ENCODE assay signal across 10 cellular contexts in genomic region chr1:37480581-37481288, GRCh38. TPM values are rescaled to one million over a fixed set of nuclear protein-coding genes. Genes with fewer than 3 reads are reported as not detected.
DNase-seq lines count a peak whose midpoint lies in the region; ATAC-seq, FAIRE-seq and TF ChIP-seq lines count a peak whose summit lies in the region.
"Had no signal": no experiment of that assay in that cellular context is flagged by ENCODE, and none has a peak within 500 bp of the region (broad histone marks: within the 10 kb centered on the region; RNA-seq: fewer than 3 reads in every experiment).

No MANE protein-coding gene starts in this region.

- no peak for DNase-seq in CD4-positive, alpha-beta T cell
- no peak for DNase-seq in PC-9
- no peak for DNase-seq in prostate gland (ENCODE audit: low spot score)
- DNase-seq in Caco-2, result no peak
- DNase-seq in urothelium cell line (ENCODE audit: low spot score), result no peak
- DNase-seq in endothelial cell (ENCODE audit: low spot score), result no peak
- DNase-seq: DMS79 treated with DMSO at 0.1 percent for 48 hours, NCI-H2227 treated with DMSO at 0.1 percent for 48 hours had no signal

- H3K4me1 ChIP-seq in PC-9 (replicated peaks; ENCODE audit: insufficient read depth) (peaks cover 68% of the 10 kb centered on the region), duodenal mucosa (ENCODE audit: control insufficient read depth in 1 of 2, insufficient read depth in 2 of 2, low read length in 2 of 2) (peaks cover 53 to 60% of the 10 kb centered on the region in 2 donors), prostate gland (replicated peaks) (peaks cover 47% of the 10 kb centered on the region), Caco-2 (peaks cover 19% of the 10 kb centered on the region)

- CTCF ChIA-PET in CD4-positive, alpha-beta T cell (lab: Charles Lee), result interaction anchor here (1.1 kb wide), 1 partner anchor 34 kb away, joined by 3 read pairs; the partner anchor contains the start of gene MEAF6
- CTCF ChIA-PET in PC-9 (lab: Charles Lee), result no interaction called here
- CTCF ChIA-PET in Caco-2 (lab: Charles Lee), result no interaction called here

- no peak for FAIRE-seq in urothelium cell line (lab: Jason Lieb, UNC)

- peaks cover 88% of the 10 kb centered on the region for H3K36me3 Mint-ChIP-seq in CD4-positive, alpha-beta T cell (ENCODE audit: low read depth)
- H3K36me3 Mint-ChIP-seq in Caco-2 (ENCODE audit: insufficient read depth, unreplicated experiment) (peaks cover 24% of the 10 kb centered on the region), endothelial cell (ENCODE audit: low read depth, unreplicated experiment) (peaks cover 18% of the 10 kb centered on the region)

- peak overlapping the region; percentile 65 to 99 for H3K9ac ChIP-seq in duodenal mucosa (ENCODE audit: low read depth in 1 of 2, low read length in 2 of 2)

- no peaks in the 10 kb centered on the region for H3K9me2 ChIP-seq in PC-9 (ENCODE audit: insufficient read depth)

- no peak for TF ChIP-seq POLR2A in prostate gland (IDR thresholded peaks at IDR 0.05)

- H3K79me2 ChIP-seq in PC-9 (ENCODE audit: low read depth), result peaks cover 60% of the 10 kb centered on the region

- H3K4me1 Mint-ChIP-seq in CD4-positive, alpha-beta T cell (ENCODE audit: low read depth), result peaks cover 52% of the 10 kb centered on the region
- H3K4me1 Mint-ChIP-seq in Caco-2 (ENCODE audit: low read depth, unreplicated experiment) (no peaks in the 10 kb centered on the region), endothelial cell (ENCODE audit: unreplicated experiment) (peaks cover 18% of the 10 kb centered on the region)

- H3K36me3 ChIP-seq in PC-9 (ENCODE audit: low read depth), result peaks cover 41% of the 10 kb centered on the region
- H3K36me3 ChIP-seq in duodenal mucosa (ENCODE audit: control insufficient read depth in 1 of 2, insufficient read depth in 2 of 2, low read length in 2 of 2), result peaks cover 61 to 63% of the 10 kb centered on the region in 2 donors
- H3K36me3 ChIP-seq in prostate gland, result peaks cover 42 to 44% of the 10 kb centered on the region in 2 donors
- H3K36me3 ChIP-seq in Caco-2 (ENCODE audit: control insufficient read depth, insufficient read depth, low read length), result no peaks in the 10 kb centered on the region; the same call in 1 of the 2 replicates

- H4K20me1 ChIP-seq in PC-9 (ENCODE audit: insufficient read depth), result no peaks in the 10 kb centered on the region; the same call in 1 of the 2 replicates

- H3K9me3 ChIP-seq in CD4-positive, alpha-beta T cell (ENCODE audit: control insufficient read depth, low read length), result no peaks in the 10 kb centered on the region
- no peaks in the 10 kb centered on the region for H3K9me3 ChIP-seq in PC-9 (ENCODE audit: insufficient read depth, low read depth)
- no peaks in the 10 kb centered on the region for H3K9me3 ChIP-seq in duodenal mucosa (ENCODE audit: control insufficient read depth in 1 of 2, low read length in 2 of 2)
- no peaks in the 10 kb centered on the region for H3K9me3 ChIP-seq in prostate gland
- H3K9me3 ChIP-seq in Caco-2, result no peaks in the 10 kb centered on the region

- POLR2A ChIA-PET in CD4-positive, alpha-beta T cell (lab: Charles Lee), result interaction anchor here (0.7 kb wide), 1 partner anchor 73 kb away, joined by 3 read pairs; the partner anchor contains the start of gene SNIP1
- POLR2A ChIA-PET in PC-9 (lab: Charles Lee; ENCODE audit: unreplicated experiment) (no interaction called here), Caco-2 (lab: Charles Lee) (no interaction called here)

- no peaks in the 10 kb centered on the region for H3K27me3 Mint-ChIP-seq in CD4-positive, alpha-beta T cell
- H3K27me3 Mint-ChIP-seq in Caco-2 (ENCODE audit: insufficient read depth, unreplicated experiment) (no peaks in the 10 kb centered on the region), endothelial cell (ENCODE audit: unreplicated experiment) (peaks cover 5% of the 10 kb centered on the region)

- H2AFZ ChIP-seq in PC-9, result no peak overlapping the region

- peak overlapping the region; percentile 95 for H3K4me2 ChIP-seq in PC-9

- intact Hi-C loops in CD4-positive, alpha-beta T cell (cut with DNase I, micrococcal nuclease), result no loop called here
- intact Hi-C loops in PC-9 (cut with micrococcal nuclease; ENCODE audit: unreplicated experiment) (no loop called here), prostate gland (cut with DNase I) (no loop called here), Caco-2 (cut with micrococcal nuclease; ENCODE audit: unreplicated experiment) (no loop called here)

- H3K4me3 Mint-ChIP-seq in CD4-positive, alpha-beta T cell, result peak overlapping the region; percentile 62
- H3K4me3 Mint-ChIP-seq in Caco-2 (ENCODE audit: unreplicated experiment), result no peak overlapping the region
- no peak overlapping the region for H3K4me3 Mint-ChIP-seq in endothelial cell (ENCODE audit: unreplicated experiment)

- TF ChIP-seq CTCF in CD4-positive, alpha-beta T cell (IDR thresholded peaks at IDR 0.05), result no peak
- TF ChIP-seq CTCF in PC-9 (conservative IDR thresholded peaks at IDR 0.05), result no peak
- no peak for TF ChIP-seq CTCF in prostate gland (IDR thresholded peaks at IDR 0.05)
- TF ChIP-seq CTCF in Caco-2 (IDR thresholded peaks at IDR 0.05; ENCODE audit: insufficient read depth in 1 of 2, low read depth in 1 of 2, low read length in 1 of 2, severe bottlenecking in 1 of 2, unreplicated experiment in 1 of 2), result no peak
- no peak for TF ChIP-seq CTCF in endothelial cell (IDR thresholded peaks at IDR 0.05; ENCODE audit: unreplicated experiment)

- peak overlapping the region; percentile 100 for H3K27ac Mint-ChIP-seq in CD4-positive, alpha-beta T cell
- no peak overlapping the region for H3K27ac Mint-ChIP-seq in Caco-2 (ENCODE audit: unreplicated experiment)
- H3K27ac Mint-ChIP-seq in endothelial cell (ENCODE audit: unreplicated experiment), result no peak overlapping the region

- no peaks in the 10 kb centered on the region for H3K27me3 ChIP-seq in CD4-positive, alpha-beta T cell (ENCODE audit: control insufficient read depth, insufficient read depth, low read length)
- H3K27me3 ChIP-seq in PC-9 (ENCODE audit: insufficient read depth, low read depth) (no peaks in the 10 kb centered on the region), duodenal mucosa (ENCODE audit: control insufficient read depth in 1 of 2, insufficient read depth in 2 of 2, low read length in 2 of 2) (no peaks in the 10 kb centered on the region), prostate gland (replicated peaks; ENCODE audit: insufficient read depth) (no peaks in the 10 kb centered on the region), Caco-2 (replicated peaks; ENCODE audit: control insufficient read depth, insufficient read depth, low read length) (no peaks in the 10 kb centered on the region)

- 80% methylated on average over 9 of the region's 10 CpGs for WGBS in prostate gland

- BruUV-seq in PC-9 (replicated peaks; lab: Mats Ljungman, UMichigan), result no TSS peak
- BruUV-seq in Caco-2 (replicated peaks; lab: Mats Ljungman, UMichigan), result no TSS peak

- H3K4me3 ChIP-seq in PC-9 (peak overlapping the region; percentile 46; the same call in 1 of the 2 replicates), duodenal mucosa (ENCODE audit: low read depth in 1 of 2, low read length in 2 of 2) (peak overlapping the region in 1 of 2 donors; percentile 55), prostate gland (peak overlapping the region in 1 of 2 donors; percentile 89), Caco-2 (ENCODE audit: low read depth, low read length) (no peak overlapping the region)

- H3F3A ChIP-seq in PC-9 (ENCODE audit: insufficient read depth, low read depth), result peaks cover 75% of the 10 kb centered on the region

- peak overlapping the region; percentile 97 for H3K27ac ChIP-seq in CD4-positive, alpha-beta T cell (ENCODE audit: low read depth, low read length)
- peak overlapping the region; percentile 67 for H3K27ac ChIP-seq in PC-9
- peak overlapping the region; percentile 80 for H3K27ac ChIP-seq in duodenal mucosa (ENCODE audit: low read depth, low read length)
- H3K27ac ChIP-seq in prostate gland, result peak overlapping the region; percentile 94 to 97

- no peaks in the 10 kb centered on the region for H3K9me3 Mint-ChIP-seq in CD4-positive, alpha-beta T cell
- H3K9me3 Mint-ChIP-seq in Caco-2 (ENCODE audit: unreplicated experiment), result no peaks in the 10 kb centered on the region
- H3K9me3 Mint-ChIP-seq in endothelial cell (ENCODE audit: unreplicated experiment), result no peaks in the 10 kb centered on the region

- ATAC-seq in CD4-positive, alpha-beta T cell (ENCODE audit: poor library complexity), result no peak
- no peak for ATAC-seq in GM19455 (IDR thresholded peaks at IDR 0.05; ENCODE audit: unreplicated experiment)

RNA-seq across cellular contexts. Expression of gene ZC3H12A, which starts 6.4 kb away (rescaled TPM):
- 100 to 1,000 TPM; 164 to 165 TPM for total RNA-seq in CD4-positive, alpha-beta T cell
- 18.7 and 18.9 TPM in 2 replicates for total RNA-seq in PC-9 (2021)
- 10 to 100 TPM; 74.4 to 97.1 TPM for total RNA-seq in prostate gland
- total RNA-seq in Caco-2 (2022), result 4.7 and 4.9 TPM in 2 replicates
- 5.4 TPM for total RNA-seq in endothelial cell (ENCODE audit: unreplicated experiment)

RNA-seq across cellular contexts. Expression of gene MEAF6, which starts 33.8 kb away (rescaled TPM):
- 10 to 100 TPM; 39.0 to 41.5 TPM for total RNA-seq in CD4-positive, alpha-beta T cell
- total RNA-seq in PC-9 (2021), result 72.3 and 88.7 TPM in 2 replicates
- total RNA-seq in prostate gland, result 100 to 1,000 TPM; 175 to 252 TPM
- 36.8 and 38.3 TPM in 2 replicates for total RNA-seq in Caco-2 (2022)
- total RNA-seq in endothelial cell (ENCODE audit: unreplicated experiment), result 50.6 TPM
